In the genomic region with DNA sequence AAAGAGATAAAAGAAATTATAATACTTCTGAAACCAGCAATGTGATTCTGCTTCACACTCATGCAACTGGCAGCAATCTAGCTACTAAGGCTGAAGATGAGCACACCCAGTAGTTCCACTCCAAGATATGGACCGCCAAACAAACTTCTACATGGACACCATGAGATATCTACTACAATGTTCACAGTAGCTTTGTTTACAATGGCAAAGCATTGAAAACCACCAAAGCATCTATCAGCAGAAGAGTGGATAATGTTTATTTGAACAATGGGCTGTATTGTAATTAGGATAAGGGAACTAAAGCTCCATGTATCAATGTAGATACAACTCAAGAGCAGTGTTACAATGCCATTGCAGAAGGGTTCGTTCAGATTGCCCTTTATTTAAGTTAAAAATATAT, we compare ENCODE assay signal across 1 cellular context.
TF ChIP-seq lines count a peak whose summit lies in the region.

No MANE protein-coding gene starts in this region.

TF ChIP-seq in K562, 482 proteins besides CTCF, POLR2A, EP300 and RAD21 (continued from another document):
- TF ChIP-seq, protein P1, sequence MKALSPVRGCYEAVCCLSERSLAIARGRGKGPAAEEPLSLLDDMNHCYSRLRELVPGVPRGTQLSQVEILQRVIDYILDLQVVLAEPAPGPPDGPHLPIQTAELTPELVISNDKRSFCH (CRISPR knock-in tag; IDR thresholded peaks at IDR 0.05): no peak
- TF ChIP-seq, protein P1 (tag; IDR thresholded peaks at IDR 0.05): no peak
- TF ChIP-seq CEBPG (CRISPR knock-in tag; IDR thresholded peaks at IDR 0.05) (no peak), CEBPG (tag; conservative IDR thresholded peaks at IDR 0.05 in 1 of 2, IDR thresholded peaks at IDR 0.05 in 1 of 2) (peak in 1 of 2 experiments; percentile 23; a peak in 1 of 4 replicates), ZNF12 (CRISPR knock-in tag; IDR thresholded peaks at IDR 0.05) (no peak), ZKSCAN1 (IDR thresholded peaks at IDR 0.05; ENCODE audit: low read depth, low read length) (no peak), ZNF507 (tag; conservative IDR thresholded peaks at IDR 0.05) (no peak), TRIM24 (IDR thresholded peaks at IDR 0.05) (no peak), PHB (CRISPR knock-in tag; IDR thresholded peaks at IDR 0.05) (no peak), ZEB2 (IDR thresholded peaks at IDR 0.05) (no peak), ZC3H4 (CRISPR knock-in tag; IDR thresholded peaks at IDR 0.05; ENCODE audit: borderline replicate concordance) (no peak), ZNF282 (CRISPR knock-in tag; IDR thresholded peaks at IDR 0.05) (no peak), ZNF696 (CRISPR knock-in tag; conservative IDR thresholded peaks at IDR 0.05) (no peak), SFPQ (IDR thresholded peaks at IDR 0.05; ENCODE audit: low read depth, low read length) (no peak), SOX6 (IDR thresholded peaks at IDR 0.05) (peak; percentile 92), PTBP1 (IDR thresholded peaks at IDR 0.05; ENCODE audit: low read depth, low read length) (no peak), AFF4 (CRISPR knock-in tag; IDR thresholded peaks at IDR 0.05) (no peak), FOXA3 (CRISPR knock-in tag; conservative IDR thresholded peaks at IDR 0.05 in 1 of 2, IDR thresholded peaks at IDR 0.05 in 1 of 2) (peak in 1 of 2 experiments; percentile 97; a peak in 2 of 4 replicates), TAL1 (IDR thresholded peaks at IDR 0.05) (peak; percentile 40; the same call in 1 of the 2 replicates), GTF2F1 (IDR thresholded peaks at IDR 0.05; ENCODE audit: low read depth, low read length) (no peak), TCF7L2 (IDR thresholded peaks at IDR 0.05; ENCODE audit: low read depth, low read length) (no peak), KHSRP (IDR thresholded peaks at IDR 0.05) (no peak), SMAD4 (CRISPR knock-in tag; conservative IDR thresholded peaks at IDR 0.05) (no peak), CTBP1 (IDR thresholded peaks at IDR 0.05; ENCODE audit: borderline replicate concordance) (peak; percentile 38; the same call in 1 of the 2 replicates), DDX20 (tag; IDR thresholded peaks at IDR 0.05; ENCODE audit: low read depth) (no peak), RBM25 (IDR thresholded peaks at IDR 0.05; ENCODE audit: low read depth, low read length, severe bottlenecking) (no peak), TCF3 (CRISPR knock-in tag; IDR thresholded peaks at IDR 0.05) (peak; percentile 25; the same call in 1 of the 2 replicates), IFI16 (CRISPR knock-in tag; IDR thresholded peaks at IDR 0.05) (no peak), DMBX1 (CRISPR knock-in tag; IDR thresholded peaks at IDR 0.05; ENCODE audit: borderline replicate concordance) (no peak), PHTF2 (CRISPR knock-in tag; IDR thresholded peaks at IDR 0.05) (no peak), FOXA1 (IDR thresholded peaks at IDR 0.05; ENCODE audit: borderline replicate concordance) (peak; percentile 66; the same call in 1 of the 2 replicates), ASH1L (IDR thresholded peaks at IDR 0.05; ENCODE audit: borderline replicate concordance, low read depth, partially characterized antibody) (no peak), ESRRB (CRISPR knock-in tag; IDR thresholded peaks at IDR 0.05; ENCODE audit: borderline replicate concordance) (no peak), TBL1XR1 (IDR thresholded peaks at IDR 0.05; ENCODE audit: low read length in 2 of 2) (no peak), ZNF347 (CRISPR knock-in tag; IDR thresholded peaks at IDR 0.05; ENCODE audit: low read depth) (no peak), NFYB (IDR thresholded peaks at IDR 0.05; ENCODE audit: extremely low read depth, insufficient read length) (no peak), SIN3A (IDR thresholded peaks at IDR 0.05; ENCODE audit: borderline replicate concordance in 2 of 2, control insufficient read depth in 1 of 2, low read depth in 2 of 2, low read length in 2 of 2) (no peak), ZBTB33 (CRISPR knock-in tag; IDR thresholded peaks at IDR 0.05) (no peak), EWSR1 (IDR thresholded peaks at IDR 0.05; ENCODE audit: borderline replicate concordance, low read depth, partially characterized antibody) (no peak), ZNF707 (CRISPR knock-in tag; conservative IDR thresholded peaks at IDR 0.05) (no peak), ZBTB34 (CRISPR knock-in tag; IDR thresholded peaks at IDR 0.05) (no peak)
- TF ChIP-seq, protein P2, sequence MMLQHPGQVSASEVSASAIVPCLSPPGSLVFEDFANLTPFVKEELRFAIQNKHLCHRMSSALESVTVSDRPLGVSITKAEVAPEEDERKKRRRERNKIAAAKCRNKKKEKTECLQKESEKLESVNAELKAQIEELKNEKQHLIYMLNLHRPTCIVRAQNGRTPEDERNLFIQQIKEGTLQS (IDR thresholded peaks at IDR 0.05): no peak
- TF ChIP-seq, protein P2 (CRISPR knock-in tag; conservative IDR thresholded peaks at IDR 0.05): no peak
- TF ChIP-seq, protein P3, sequence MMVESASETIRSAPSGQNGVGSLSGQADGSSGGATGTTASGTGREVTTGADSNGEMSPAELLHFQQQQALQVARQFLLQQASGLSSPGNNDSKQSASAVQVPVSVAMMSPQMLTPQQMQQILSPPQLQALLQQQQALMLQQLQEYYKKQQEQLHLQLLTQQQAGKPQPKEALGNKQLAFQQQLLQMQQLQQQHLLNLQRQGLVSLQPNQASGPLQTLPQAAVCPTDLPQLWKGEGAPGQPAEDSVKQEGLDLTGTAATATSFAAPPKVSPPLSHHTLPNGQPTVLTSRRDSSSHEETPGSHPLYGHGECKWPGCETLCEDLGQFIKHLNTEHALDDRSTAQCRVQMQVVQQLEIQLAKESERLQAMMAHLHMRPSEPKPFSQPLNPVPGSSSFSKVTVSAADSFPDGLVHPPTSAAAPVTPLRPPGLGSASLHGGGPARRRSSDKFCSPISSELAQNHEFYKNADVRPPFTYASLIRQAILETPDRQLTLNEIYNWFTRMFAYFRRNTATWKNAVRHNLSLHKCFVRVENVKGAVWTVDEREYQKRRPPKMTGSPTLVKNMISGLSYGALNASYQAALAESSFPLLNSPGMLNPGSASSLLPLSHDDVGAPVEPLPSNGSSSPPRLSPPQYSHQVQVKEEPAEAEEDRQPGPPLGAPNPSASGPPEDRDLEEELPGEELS (CRISPR knock-in tag; IDR thresholded peaks at IDR 0.05; ENCODE audit: borderline replicate concordance): no peak
